10 cellular contexts compared by ENCODE assay signal in genomic region chr3:106184540-106185457, GRCh38.
DNase-seq lines count a peak whose midpoint lies in the region; ATAC-seq lines count a peak whose summit lies in the region.
"Had no signal": no experiment of that assay in that cellular context is flagged by ENCODE, and none has a peak within 500 bp of the region (broad histone marks: within the 10 kb centered on the region; RNA-seq: fewer than 3 reads in every experiment).

No MANE protein-coding gene starts in this region.

- no peaks in the 10 kb centered on the region for H3K36me3 ChIP-seq in adipocyte (ENCODE audit: control insufficient read depth, insufficient read depth, low read length, severe bottlenecking)
- H3K36me3 ChIP-seq: sigmoid colon had no signal

- H3K9ac ChIP-seq in adipocyte (ENCODE audit: low read length): no peak overlapping the region

- H3K4me1 ChIP-seq in adipocyte (ENCODE audit: control insufficient read depth, insufficient read depth, low read length): peaks cover 20% of the 10 kb centered on the region

- ATAC-seq in GM18519 (IDR thresholded peaks at IDR 0.05; ENCODE audit: low FRiP score, unreplicated experiment) (peak; percentile 90), GM21447 (IDR thresholded peaks at IDR 0.05; ENCODE audit: unreplicated experiment) (peak; percentile 90), HG03159 (IDR thresholded peaks at IDR 0.05; ENCODE audit: unreplicated experiment) (peak; percentile 93)
- ATAC-seq: K562 had no signal

- DNase-seq in adipocyte (ENCODE audit: low read depth): no peak
- no peak for DNase-seq in H4 (ENCODE audit: low spot score)
- DNase-seq in effector CD4-positive, alpha-beta T cell: no peak
- DNase-seq in OCI-M2 (lab: John Stamatoyannopoulos, UW; ENCODE audit: unreplicated experiment): no peak
- no peak for DNase-seq in glomerular visceral epithelial cell (ENCODE audit: extremely low spot score)
- DNase-seq: sigmoid colon had no signal

- no peaks in the 10 kb centered on the region for H3K27me3 ChIP-seq in adipocyte (replicated peaks; ENCODE audit: control insufficient read depth, insufficient read depth, low read length)
- H3K27me3 ChIP-seq: sigmoid colon had no signal

- no peaks in the 10 kb centered on the region for H3K9me3 ChIP-seq in adipocyte (ENCODE audit: control insufficient read depth, low read length)
- H3K9me3 ChIP-seq: sigmoid colon had no signal

- peak overlapping the region; percentile 48 for H3K4me3 ChIP-seq in adipocyte (ENCODE audit: low read length)
- H3K4me3 ChIP-seq: K562, sigmoid colon had no signal
